1 cellular context compared by ENCODE assay signal in genomic region chr2:128317186-128317897, GRCh38.
TF ChIP-seq lines count a peak whose summit lies in the region.

No MANE protein-coding gene starts in this region.

TF ChIP-seq in HepG2, 621 proteins besides CTCF, POLR2A, EP300 and RAD21 (continued from another document and continues in another):
- TF ChIP-seq, protein P1, sequence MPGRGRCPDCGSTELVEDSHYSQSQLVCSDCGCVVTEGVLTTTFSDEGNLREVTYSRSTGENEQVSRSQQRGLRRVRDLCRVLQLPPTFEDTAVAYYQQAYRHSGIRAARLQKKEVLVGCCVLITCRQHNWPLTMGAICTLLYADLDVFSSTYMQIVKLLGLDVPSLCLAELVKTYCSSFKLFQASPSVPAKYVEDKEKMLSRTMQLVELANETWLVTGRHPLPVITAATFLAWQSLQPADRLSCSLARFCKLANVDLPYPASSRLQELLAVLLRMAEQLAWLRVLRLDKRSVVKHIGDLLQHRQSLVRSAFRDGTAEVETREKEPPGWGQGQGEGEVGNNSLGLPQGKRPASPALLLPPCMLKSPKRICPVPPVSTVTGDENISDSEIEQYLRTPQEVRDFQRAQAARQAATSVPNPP (CRISPR knock-in tag; IDR thresholded peaks at IDR 0.05) = peak; percentile 56; the same call in 1 of the 2 replicates
- TF ChIP-seq ZNF251 (CRISPR knock-in tag; IDR thresholded peaks at IDR 0.05) (no peak), GLI4 (CRISPR knock-in tag; IDR thresholded peaks at IDR 0.05; ENCODE audit: borderline replicate concordance) (no peak), ATF7-NPFF (CRISPR knock-in tag; IDR thresholded peaks at IDR 0.05; ENCODE audit: low read depth) (peak; percentile 3; the same call in 1 of the 2 replicates), DRAP1 (CRISPR knock-in tag; IDR thresholded peaks at IDR 0.05) (no peak), ZNF253 (CRISPR knock-in tag; IDR thresholded peaks at IDR 0.05; ENCODE audit: borderline replicate concordance) (no peak), RFXANK (CRISPR knock-in tag; IDR thresholded peaks at IDR 0.05) (no peak), REL (CRISPR knock-in tag; conservative IDR thresholded peaks at IDR 0.05) (no peak), DZIP1 (CRISPR knock-in tag; IDR thresholded peaks at IDR 0.05) (no peak), TAF15 (IDR thresholded peaks at IDR 0.05; ENCODE audit: low read depth, low read length, poor library complexity, severe bottlenecking) (no peak), DNMT1 (CRISPR knock-in tag; IDR thresholded peaks at IDR 0.05) (no peak), ZNF281 (CRISPR knock-in tag; IDR thresholded peaks at IDR 0.05; ENCODE audit: borderline replicate concordance) (peak; percentile 73; the same call in 1 of the 2 replicates), MNT (IDR thresholded peaks at IDR 0.05) (no peak), TMF1 (CRISPR knock-in tag; IDR thresholded peaks at IDR 0.05; ENCODE audit: low read depth) (peak; percentile 52; the same call in 1 of the 2 replicates), ZNF10 (CRISPR knock-in tag; IDR thresholded peaks at IDR 0.05; ENCODE audit: borderline replicate concordance, low read depth) (no peak), ZSCAN9 (CRISPR knock-in tag; IDR thresholded peaks at IDR 0.05; ENCODE audit: borderline replicate concordance) (no peak), PLRG1 (conservative IDR thresholded peaks at IDR 0.05) (no peak), BORCS8-MEF2B (CRISPR knock-in tag; IDR thresholded peaks at IDR 0.05) (no peak), CERS6 (CRISPR knock-in tag; IDR thresholded peaks at IDR 0.05) (no peak), GTF3A (CRISPR knock-in tag; conservative IDR thresholded peaks at IDR 0.05) (0 out of 2 replicates have a peak, but pooled peaks have one; percentile 56)
- TF ChIP-seq, protein P2, sequence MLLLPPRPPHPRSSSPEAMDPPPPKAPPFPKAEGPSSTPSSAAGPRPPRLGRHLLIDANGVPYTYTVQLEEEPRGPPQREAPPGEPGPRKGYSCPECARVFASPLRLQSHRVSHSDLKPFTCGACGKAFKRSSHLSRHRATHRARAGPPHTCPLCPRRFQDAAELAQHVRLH (CRISPR knock-in tag; IDR thresholded peaks at IDR 0.05; ENCODE audit: borderline replicate concordance, low read depth) = 0 out of 2 replicates have a peak, but pooled peaks have one; percentile 63
- TF ChIP-seq, protein P3, sequence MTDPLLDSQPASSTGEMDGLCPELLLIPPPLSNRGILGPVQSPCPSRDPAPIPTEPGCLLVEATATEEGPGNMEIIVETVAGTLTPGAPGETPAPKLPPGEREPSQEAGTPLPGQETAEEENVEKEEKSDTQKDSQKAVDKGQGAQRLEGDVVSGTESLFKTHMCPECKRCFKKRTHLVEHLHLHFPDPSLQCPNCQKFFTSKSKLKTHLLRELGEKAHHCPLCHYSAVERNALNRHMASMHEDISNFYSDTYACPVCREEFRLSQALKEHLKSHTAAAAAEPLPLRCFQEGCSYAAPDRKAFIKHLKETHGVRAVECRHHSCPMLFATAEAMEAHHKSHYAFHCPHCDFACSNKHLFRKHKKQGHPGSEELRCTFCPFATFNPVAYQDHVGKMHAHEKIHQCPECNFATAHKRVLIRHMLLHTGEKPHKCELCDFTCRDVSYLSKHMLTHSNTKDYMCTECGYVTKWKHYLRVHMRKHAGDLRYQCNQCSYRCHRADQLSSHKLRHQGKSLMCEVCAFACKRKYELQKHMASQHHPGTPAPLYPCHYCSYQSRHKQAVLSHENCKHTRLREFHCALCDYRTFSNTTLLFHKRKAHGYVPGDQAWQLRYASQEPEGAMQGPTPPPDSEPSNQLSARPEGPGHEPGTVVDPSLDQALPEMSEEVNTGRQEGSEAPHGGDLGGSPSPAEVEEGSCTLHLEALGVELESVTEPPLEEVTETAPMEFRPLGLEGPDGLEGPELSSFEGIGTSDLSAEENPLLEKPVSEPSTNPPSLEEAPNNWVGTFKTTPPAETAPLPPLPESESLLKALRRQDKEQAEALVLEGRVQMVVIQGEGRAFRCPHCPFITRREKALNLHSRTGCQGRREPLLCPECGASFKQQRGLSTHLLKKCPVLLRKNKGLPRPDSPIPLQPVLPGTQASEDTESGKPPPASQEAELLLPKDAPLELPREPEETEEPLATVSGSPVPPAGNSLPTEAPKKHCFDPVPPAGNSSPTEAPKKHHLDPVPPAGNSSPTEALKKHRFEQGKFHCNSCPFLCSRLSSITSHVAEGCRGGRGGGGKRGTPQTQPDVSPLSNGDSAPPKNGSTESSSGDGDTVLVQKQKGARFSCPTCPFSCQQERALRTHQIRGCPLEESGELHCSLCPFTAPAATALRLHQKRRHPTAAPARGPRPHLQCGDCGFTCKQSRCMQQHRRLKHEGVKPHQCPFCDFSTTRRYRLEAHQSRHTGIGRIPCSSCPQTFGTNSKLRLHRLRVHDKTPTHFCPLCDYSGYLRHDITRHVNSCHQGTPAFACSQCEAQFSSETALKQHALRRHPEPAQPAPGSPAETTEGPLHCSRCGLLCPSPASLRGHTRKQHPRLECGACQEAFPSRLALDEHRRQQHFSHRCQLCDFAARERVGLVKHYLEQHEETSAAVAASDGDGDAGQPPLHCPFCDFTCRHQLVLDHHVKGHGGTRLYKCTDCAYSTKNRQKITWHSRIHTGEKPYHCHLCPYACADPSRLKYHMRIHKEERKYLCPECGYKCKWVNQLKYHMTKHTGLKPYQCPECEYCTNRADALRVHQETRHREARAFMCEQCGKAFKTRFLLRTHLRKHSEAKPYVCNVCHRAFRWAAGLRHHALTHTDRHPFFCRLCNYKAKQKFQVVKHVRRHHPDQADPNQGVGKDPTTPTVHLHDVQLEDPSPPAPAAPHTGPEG (CRISPR knock-in tag; IDR thresholded peaks at IDR 0.05) = 0 out of 2 replicates have a peak, but pooled peaks have one; percentile 30
- TF ChIP-seq, protein P4, sequence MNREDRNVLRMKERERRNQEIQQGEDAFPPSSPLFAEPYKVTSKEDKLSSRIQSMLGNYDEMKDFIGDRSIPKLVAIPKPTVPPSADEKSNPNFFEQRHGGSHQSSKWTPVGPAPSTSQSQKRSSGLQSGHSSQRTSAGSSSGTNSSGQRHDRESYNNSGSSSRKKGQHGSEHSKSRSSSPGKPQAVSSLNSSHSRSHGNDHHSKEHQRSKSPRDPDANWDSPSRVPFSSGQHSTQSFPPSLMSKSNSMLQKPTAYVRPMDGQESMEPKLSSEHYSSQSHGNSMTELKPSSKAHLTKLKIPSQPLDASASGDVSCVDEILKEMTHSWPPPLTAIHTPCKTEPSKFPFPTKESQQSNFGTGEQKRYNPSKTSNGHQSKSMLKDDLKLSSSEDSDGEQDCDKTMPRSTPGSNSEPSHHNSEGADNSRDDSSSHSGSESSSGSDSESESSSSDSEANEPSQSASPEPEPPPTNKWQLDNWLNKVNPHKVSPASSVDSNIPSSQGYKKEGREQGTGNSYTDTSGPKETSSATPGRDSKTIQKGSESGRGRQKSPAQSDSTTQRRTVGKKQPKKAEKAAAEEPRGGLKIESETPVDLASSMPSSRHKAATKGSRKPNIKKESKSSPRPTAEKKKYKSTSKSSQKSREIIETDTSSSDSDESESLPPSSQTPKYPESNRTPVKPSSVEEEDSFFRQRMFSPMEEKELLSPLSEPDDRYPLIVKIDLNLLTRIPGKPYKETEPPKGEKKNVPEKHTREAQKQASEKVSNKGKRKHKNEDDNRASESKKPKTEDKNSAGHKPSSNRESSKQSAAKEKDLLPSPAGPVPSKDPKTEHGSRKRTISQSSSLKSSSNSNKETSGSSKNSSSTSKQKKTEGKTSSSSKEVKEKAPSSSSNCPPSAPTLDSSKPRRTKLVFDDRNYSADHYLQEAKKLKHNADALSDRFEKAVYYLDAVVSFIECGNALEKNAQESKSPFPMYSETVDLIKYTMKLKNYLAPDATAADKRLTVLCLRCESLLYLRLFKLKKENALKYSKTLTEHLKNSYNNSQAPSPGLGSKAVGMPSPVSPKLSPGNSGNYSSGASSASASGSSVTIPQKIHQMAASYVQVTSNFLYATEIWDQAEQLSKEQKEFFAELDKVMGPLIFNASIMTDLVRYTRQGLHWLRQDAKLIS (CRISPR knock-in tag; IDR thresholded peaks at IDR 0.05) = no peak
- TF ChIP-seq, protein P5, sequence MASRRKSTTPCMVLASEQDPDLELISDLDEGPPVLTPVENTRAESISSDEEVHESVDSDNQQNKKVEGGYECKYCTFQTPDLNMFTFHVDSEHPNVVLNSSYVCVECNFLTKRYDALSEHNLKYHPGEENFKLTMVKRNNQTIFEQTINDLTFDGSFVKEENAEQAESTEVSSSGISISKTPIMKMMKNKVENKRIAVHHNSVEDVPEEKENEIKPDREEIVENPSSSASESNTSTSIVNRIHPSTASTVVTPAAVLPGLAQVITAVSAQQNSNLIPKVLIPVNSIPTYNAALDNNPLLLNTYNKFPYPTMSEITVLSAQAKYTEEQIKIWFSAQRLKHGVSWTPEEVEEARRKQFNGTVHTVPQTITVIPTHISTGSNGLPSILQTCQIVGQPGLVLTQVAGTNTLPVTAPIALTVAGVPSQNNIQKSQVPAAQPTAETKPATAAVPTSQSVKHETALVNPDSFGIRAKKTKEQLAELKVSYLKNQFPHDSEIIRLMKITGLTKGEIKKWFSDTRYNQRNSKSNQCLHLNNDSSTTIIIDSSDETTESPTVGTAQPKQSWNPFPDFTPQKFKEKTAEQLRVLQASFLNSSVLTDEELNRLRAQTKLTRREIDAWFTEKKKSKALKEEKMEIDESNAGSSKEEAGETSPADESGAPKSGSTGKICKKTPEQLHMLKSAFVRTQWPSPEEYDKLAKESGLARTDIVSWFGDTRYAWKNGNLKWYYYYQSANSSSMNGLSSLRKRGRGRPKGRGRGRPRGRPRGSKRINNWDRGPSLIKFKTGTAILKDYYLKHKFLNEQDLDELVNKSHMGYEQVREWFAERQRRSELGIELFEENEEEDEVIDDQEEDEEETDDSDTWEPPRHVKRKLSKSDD (CRISPR knock-in tag; IDR thresholded peaks at IDR 0.05; ENCODE audit: low read depth) = no peak
- TF ChIP-seq, protein P6, sequence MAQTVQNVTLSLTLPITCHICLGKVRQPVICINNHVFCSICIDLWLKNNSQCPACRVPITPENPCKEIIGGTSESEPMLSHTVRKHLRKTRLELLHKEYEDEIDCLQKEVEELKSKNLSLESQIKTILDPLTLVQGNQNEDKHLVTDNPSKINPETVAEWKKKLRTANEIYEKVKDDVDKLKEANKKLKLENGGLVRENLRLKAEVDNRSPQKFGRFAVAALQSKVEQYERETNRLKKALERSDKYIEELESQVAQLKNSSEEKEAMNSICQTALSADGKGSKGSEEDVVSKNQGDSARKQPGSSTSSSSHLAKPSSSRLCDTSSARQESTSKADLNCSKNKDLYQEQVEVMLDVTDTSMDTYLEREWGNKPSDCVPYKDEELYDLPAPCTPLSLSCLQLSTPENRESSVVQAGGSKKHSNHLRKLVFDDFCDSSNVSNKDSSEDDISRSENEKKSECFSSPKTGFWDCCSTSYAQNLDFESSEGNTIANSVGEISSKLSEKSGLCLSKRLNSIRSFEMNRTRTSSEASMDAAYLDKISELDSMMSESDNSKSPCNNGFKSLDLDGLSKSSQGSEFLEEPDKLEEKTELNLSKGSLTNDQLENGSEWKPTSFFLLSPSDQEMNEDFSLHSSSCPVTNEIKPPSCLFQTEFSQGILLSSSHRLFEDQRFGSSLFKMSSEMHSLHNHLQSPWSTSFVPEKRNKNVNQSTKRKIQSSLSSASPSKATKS (CRISPR knock-in tag; IDR thresholded peaks at IDR 0.05) = no peak
